ENCODE assay signal across 8 cellular contexts in the genomic region with DNA sequence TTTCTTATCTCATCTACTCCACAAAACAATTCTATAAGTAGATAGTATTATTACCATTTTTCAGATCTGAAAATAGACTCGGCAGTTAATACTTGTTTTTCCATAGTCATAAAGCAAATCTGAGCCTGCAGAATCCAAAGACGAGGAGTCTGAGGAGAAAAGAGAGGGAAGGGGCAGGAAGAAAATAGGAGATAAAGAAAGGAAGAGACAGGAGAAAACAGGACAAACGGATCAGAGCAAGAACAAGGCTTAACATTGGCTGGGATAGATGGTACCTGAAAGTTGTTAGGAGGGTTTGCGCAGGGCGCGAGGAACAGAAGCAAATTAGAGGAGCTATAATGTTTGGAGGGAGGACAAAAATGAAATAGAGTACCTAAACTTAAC. TPM values are rescaled to one million over a fixed set of nuclear protein-coding genes. Genes with fewer than 3 reads are reported as not detected.
DNase-seq lines count a peak whose midpoint lies in the region; ATAC-seq lines count a peak whose summit lies in the region.

No MANE protein-coding gene starts in this region.

- peaks cover 3% of the 10 kb centered on the region for H3K4me1 ChIP-seq in iPS-15b (ENCODE audit: control insufficient read depth, insufficient read depth, low read length)

- peaks cover 27% of the 10 kb centered on the region for H3K36me3 Mint-ChIP-seq in activated CD8-positive, alpha-beta T cell treated with anti-CD3 and anti-CD28 coated beads, Interleukin-2, amount 10 ng/mL, durations not matched to agents 7 days and 5 days (ENCODE audit: low read depth)

- peaks cover 8% of the 10 kb centered on the region for H3K27me3 Mint-ChIP-seq in activated CD8-positive, alpha-beta T cell treated with anti-CD3 and anti-CD28 coated beads, Interleukin-2, amount 10 ng/mL, durations not matched to agents 7 days and 5 days (ENCODE audit: low read depth)
- H3K27me3 Mint-ChIP-seq in stimulated activated naive CD8-positive, alpha-beta T cell treated with anti-CD3 and anti-CD28 coated beads, Interleukin-15, amount 100 ng/mL, for 72 hours, result peaks cover 13% of the 10 kb centered on the region

- peak overlapping the region; percentile 98 for H3K27ac Mint-ChIP-seq in activated CD8-positive, alpha-beta T cell treated with anti-CD3 and anti-CD28 coated beads, Interleukin-2, amount 10 ng/mL, durations not matched to agents 7 days and 5 days
- H3K27ac Mint-ChIP-seq in stimulated activated naive CD8-positive, alpha-beta T cell treated with anti-CD3 and anti-CD28 coated beads, Interleukin-15, amount 100 ng/mL, for 72 hours, result peak overlapping the region; percentile 99 to 100

- H3K9me3 ChIP-seq in iPS-15b (ENCODE audit: control insufficient read depth, insufficient read depth, low read length), result no peaks in the 10 kb centered on the region

- ATAC-seq in activated CD8-positive, alpha-beta T cell treated with anti-CD3 and anti-CD28 coated beads, Interleukin-2, amount 10 ng/mL, durations not matched to agents 7 days and 5 days, result no peak
- no peak for ATAC-seq in stimulated activated naive CD8-positive, alpha-beta T cell treated with anti-CD3 and anti-CD28 coated beads, Interleukin-15, amount 100 ng/mL, for 72 hours
- ATAC-seq in GM18873 (IDR thresholded peaks at IDR 0.05; ENCODE audit: low FRiP score, unreplicated experiment), result no peak

- peak; percentile 32 for DNase-seq in NCI-H1105 treated with DMSO at 0.1 percent for 48 hours (lab: John Stamatoyannopoulos, UW)
- DNase-seq in NCI-H1105 (lab: John Stamatoyannopoulos, UW), result no peak
- DNase-seq in activated CD8-positive, alpha-beta T cell treated with anti-CD3 and anti-CD28 coated beads, Interleukin-2, amount 10 ng/mL, durations not matched to agents 7 days and 5 days, result no peak
- no peak for DNase-seq in stimulated activated naive CD8-positive, alpha-beta T cell treated with anti-CD3 and anti-CD28 coated beads, Interleukin-15, amount 100 ng/mL, for 72 hours
- DNase-seq in head of caudate nucleus, result no peak
- no peak for DNase-seq in NCI-H774 (lab: John Stamatoyannopoulos, UW)

- peak overlapping the region; percentile 19 for H3K9ac ChIP-seq in iPS-15b (ENCODE audit: low read depth, low read length)

- CTCF ChIA-PET in activated CD8-positive, alpha-beta T cell treated with anti-CD3 and anti-CD28 coated beads, Interleukin-2, amount 10 ng/mL, durations not matched to agents 7 days and 5 days (lab: Charles Lee), result interaction anchor here (0.6 to 6.8 kb wide), 24 partner anchors 10 to 559 kb away, joined by 3 to 130 read pairs (median 6); a partner anchor contains a TSS

- H3K4me3 Mint-ChIP-seq in activated CD8-positive, alpha-beta T cell treated with anti-CD3 and anti-CD28 coated beads, Interleukin-2, amount 10 ng/mL, durations not matched to agents 7 days and 5 days, result peak overlapping the region; percentile 83
- H3K4me3 Mint-ChIP-seq in stimulated activated naive CD8-positive, alpha-beta T cell treated with anti-CD3 and anti-CD28 coated beads, Interleukin-15, amount 100 ng/mL, for 72 hours, result peak overlapping the region; percentile 90 to 94

- POLR2A ChIA-PET in activated CD8-positive, alpha-beta T cell treated with anti-CD3 and anti-CD28 coated beads, Interleukin-2, amount 10 ng/mL, durations not matched to agents 7 days and 5 days (lab: Charles Lee), result interaction anchor here (0.7 to 3.4 kb wide), 15 partner anchors 9 to 1284 kb away, joined by 3 to 35 read pairs (median 3); a partner anchor contains a TSS

- no peaks in the 10 kb centered on the region for H3K9me3 Mint-ChIP-seq in activated CD8-positive, alpha-beta T cell treated with anti-CD3 and anti-CD28 coated beads, Interleukin-2, amount 10 ng/mL, durations not matched to agents 7 days and 5 days (ENCODE audit: insufficient read depth)
- H3K9me3 Mint-ChIP-seq in stimulated activated naive CD8-positive, alpha-beta T cell treated with anti-CD3 and anti-CD28 coated beads, Interleukin-15, amount 100 ng/mL, for 72 hours, result no peaks in the 10 kb centered on the region

- H3K36me3 ChIP-seq in iPS-15b (ENCODE audit: control insufficient read depth, insufficient read depth, low read length), result no peaks in the 10 kb centered on the region

- H3K27me3 ChIP-seq in iPS-15b (ENCODE audit: control insufficient read depth, insufficient read depth, low read length), result no peaks in the 10 kb centered on the region

- peak overlapping the region; percentile 94 for H3K4me3 ChIP-seq in iPS-15b (ENCODE audit: low read depth, low read length)

- H3K4me1 Mint-ChIP-seq in activated CD8-positive, alpha-beta T cell treated with anti-CD3 and anti-CD28 coated beads, Interleukin-2, amount 10 ng/mL, durations not matched to agents 7 days and 5 days (ENCODE audit: low read depth), result peaks cover 43% of the 10 kb centered on the region
- peaks cover 47% of the 10 kb centered on the region for H3K4me1 Mint-ChIP-seq in stimulated activated naive CD8-positive, alpha-beta T cell treated with anti-CD3 and anti-CD28 coated beads, Interleukin-15, amount 100 ng/mL, for 72 hours

- intact Hi-C loops in head of caudate nucleus (cut with DNase I), result no loop called here

RNA-seq across cellular contexts. Expression of a gene that starts 0.6 kb away (rescaled TPM):
- total RNA-seq in activated CD8-positive, alpha-beta T cell treated with anti-CD3 and anti-CD28 coated beads, Interleukin-2, amount 10 ng/mL, durations not matched to agents 7 days and 5 days, result 10 to 100 TPM; 32.6 to 33.5 TPM

RNA-seq across cellular contexts. Expression of a gene that starts 10.5 kb away (rescaled TPM):
- 10 to 100 TPM; 40.0 to 41.1 TPM for total RNA-seq in activated CD8-positive, alpha-beta T cell treated with anti-CD3 and anti-CD28 coated beads, Interleukin-2, amount 10 ng/mL, durations not matched to agents 7 days and 5 days

RNA-seq across cellular contexts. Expression of a gene that starts 36.0 kb away (rescaled TPM):
- 1 to 10 TPM; 1.4 to 1.7 TPM for total RNA-seq in activated CD8-positive, alpha-beta T cell treated with anti-CD3 and anti-CD28 coated beads, Interleukin-2, amount 10 ng/mL, durations not matched to agents 7 days and 5 days
